In genomic region chr4:144302704-144303536, GRCh38 we compare ENCODE assay signal across 20 cellular contexts.
DNase-seq lines count a peak whose midpoint lies in the region; ATAC-seq and TF ChIP-seq lines count a peak whose summit lies in the region.
"Had no signal": no experiment of that assay in that cellular context is flagged by ENCODE, and none has a peak within 500 bp of the region (broad histone marks: within the 10 kb centered on the region; RNA-seq: fewer than 3 reads in every experiment).

No MANE protein-coding gene starts in this region.

- peak overlapping the region; percentile 2 for H3K56ac ChIP-seq in mesendoderm (ENCODE audit: low read length)

- ATAC-seq in right lobe of liver, result no peak

- H2BK120ac ChIP-seq in mesendoderm (ENCODE audit: low read depth, low read length), result no peak overlapping the region

- H3K9ac ChIP-seq in endodermal cell (ENCODE audit: extremely low read depth, low read length, poor library complexity, severe bottlenecking) (no peak overlapping the region), mesendoderm (ENCODE audit: low read length) (no peak overlapping the region)

- no peak overlapping the region for H3K4me2 ChIP-seq in mesendoderm (ENCODE audit: low read length)

- H3K27me3 Mint-ChIP-seq in MCF 10A (ENCODE audit: insufficient read depth, unreplicated experiment) (no peaks in the 10 kb centered on the region), endodermal cell (ENCODE audit: insufficient read depth) (no peaks in the 10 kb centered on the region), chondrocyte (ENCODE audit: low read depth) (no peaks in the 10 kb centered on the region), CD14-positive monocyte (ENCODE audit: low read depth in 3 of 3) (peaks cover 0 to 6% (median 0%) of the 10 kb centered on the region in 3 donors)
- H3K27me3 Mint-ChIP-seq: B cell; CD4-positive, alpha-beta T cell had no signal

- TF ChIP-seq CTCF in breast epithelium (IDR thresholded peaks at IDR 0.05), result no peak
- TF ChIP-seq CTCF in MCF 10A (IDR thresholded peaks at IDR 0.05; ENCODE audit: unreplicated experiment), result no peak
- TF ChIP-seq CTCF in endodermal cell (conservative IDR thresholded peaks at IDR 0.05), result no peak
- TF ChIP-seq CTCF in chondrocyte (IDR thresholded peaks at IDR 0.05), result no peak
- TF ChIP-seq CTCF in right lobe of liver (IDR thresholded peaks at IDR 0.05), result no peak
- TF ChIP-seq CTCF in CD14-positive monocyte (IDR thresholded peaks at IDR 0.05), result no peak

- 90 to 94% methylated on average over 6 to 7 of the region's 7 CpGs for WGBS in endodermal cell (ENCODE audit: insufficient coverage in 1 of 2, insufficient read length in 1 of 2), 2 experiments
- WGBS in mesendoderm (ENCODE audit: extremely low coverage, insufficient coverage, low lambda C conversion rate), result no CpG with 5 or more reads among the region's 7 CpGs
- WGBS in right lobe of liver (ENCODE audit: insufficient coverage, low coverage, low lambda C conversion rate, missing lambda C conversion rate), result 48% methylated on average over 7 of the region's 7 CpGs

- no peak overlapping the region for H4K8ac ChIP-seq in mesendoderm (ENCODE audit: low read depth, low read length)

- intact Hi-C loops in breast epithelium (cut with DNase I; ENCODE audit: low total_unique reads), result loop anchor here (2.0 to 5.0 kb wide), 2 partner anchors 58 to 564 kb away; no protein-coding TSS in a partner anchor
- intact Hi-C loops in MCF 10A (cut with micrococcal nuclease), result no loop called here
- intact Hi-C loops in right lobe of liver (cut with DNase I), result no loop called here
- intact Hi-C loops in CD14-positive monocyte (cut with micrococcal nuclease), result no loop called here

- H2AK5ac ChIP-seq in mesendoderm (ENCODE audit: low read length), result no peak overlapping the region

- H3K27ac Mint-ChIP-seq in MCF 10A (ENCODE audit: low read depth, unreplicated experiment), result no peak overlapping the region
- H3K27ac Mint-ChIP-seq in endodermal cell, result peak overlapping the region; percentile 71
- no peak overlapping the region for H3K27ac Mint-ChIP-seq in chondrocyte (ENCODE audit: unreplicated experiment)
- no peak overlapping the region for H3K27ac Mint-ChIP-seq in CD14-positive monocyte
- H3K27ac Mint-ChIP-seq: B cell; CD4-positive, alpha-beta T cell had no signal

- no peaks in the 10 kb centered on the region for H3K79me1 ChIP-seq in mesendoderm (ENCODE audit: low read length)

- H3K4me3 Mint-ChIP-seq in MCF 10A (ENCODE audit: unreplicated experiment) (no peak overlapping the region), endodermal cell (no peak overlapping the region), chondrocyte (ENCODE audit: unreplicated experiment) (no peak overlapping the region), CD14-positive monocyte (no peak overlapping the region)
- H3K4me3 Mint-ChIP-seq: B cell; CD4-positive, alpha-beta T cell had no signal

- H3K4me1 Mint-ChIP-seq in MCF 10A (ENCODE audit: insufficient read depth, unreplicated experiment) (peaks cover 5% of the 10 kb centered on the region), endodermal cell (peaks cover 13% of the 10 kb centered on the region), chondrocyte (ENCODE audit: low read depth) (no peaks in the 10 kb centered on the region), CD14-positive monocyte (no peaks in the 10 kb centered on the region)
- H3K4me1 Mint-ChIP-seq: B cell had no signal

- H2BK5ac ChIP-seq in mesendoderm (ENCODE audit: low read length), result no peak overlapping the region

- CTCF ChIA-PET in MCF 10A (lab: Yijun Ruan, JAX), result interaction anchor here (0.9 kb wide), 1 partner anchor 20 kb away, joined by 4 read pairs; no protein-coding TSS in a partner anchor

- H3K23ac ChIP-seq in mesendoderm (ENCODE audit: low read length), result no peak overlapping the region

- peak in 1 of 2 donors; percentile 21 for DNase-seq in breast epithelium (ENCODE audit: low spot score in 2 of 2)
- DNase-seq in MCF 10A (ENCODE audit: unreplicated experiment), result no peak
- no peak for DNase-seq in endodermal cell
- peak; percentile 44 for DNase-seq in mesendoderm
- no peak for DNase-seq in activated CD8-positive, alpha-beta memory T cell treated with anti-CD3 and anti-CD28 coated beads, Interleukin-2, amount 50 U/mL, for 4 hours
- DNase-seq in chondrocyte (ENCODE audit: low spot score), result no peak
- DNase-seq in right lobe of liver, result no peak
- DNase-seq in CD14-positive monocyte (ENCODE audit: low spot score), result no peak
- DNase-seq: Calu3; CD4-positive, alpha-beta T cell; DMS79 treated with DMSO at 0.1 percent for 48 hours; KG1; NCI-H1436; NCI-H2029 treated with DMSO at 0.1 percent for 48 hours; NCI-H510A treated with DMSO at 0.1 percent for 48 hours; NCI-H82; Peyer's patch had no signal

- no peak overlapping the region for H2BK15ac ChIP-seq in mesendoderm (replicated peaks; ENCODE audit: low read depth)

- H4K5ac ChIP-seq in mesendoderm (ENCODE audit: low read length), result no peak overlapping the region

- no peak for TF ChIP-seq POLR2A in breast epithelium (IDR thresholded peaks at IDR 0.05)
- TF ChIP-seq POLR2A in right lobe of liver (IDR thresholded peaks at IDR 0.05), result no peak

- H3K4ac ChIP-seq in mesendoderm (ENCODE audit: low read depth, low read length), result no peak overlapping the region

- no peaks in the 10 kb centered on the region for H3K36me3 Mint-ChIP-seq in MCF 10A (ENCODE audit: insufficient read depth, unreplicated experiment)
- no peaks in the 10 kb centered on the region for H3K36me3 Mint-ChIP-seq in endodermal cell (ENCODE audit: low read depth)
- H3K36me3 Mint-ChIP-seq in chondrocyte (ENCODE audit: low read depth), result no peaks in the 10 kb centered on the region
- no peaks in the 10 kb centered on the region for H3K36me3 Mint-ChIP-seq in CD14-positive monocyte

- H3K27ac ChIP-seq in breast epithelium, result peak overlapping the region; percentile 52 to 68
- no peak overlapping the region for H3K27ac ChIP-seq in endodermal cell (ENCODE audit: low read depth, low read length)
- H3K27ac ChIP-seq in mesendoderm (ENCODE audit: low read depth, low read length), result no peak overlapping the region
- no peak overlapping the region for H3K27ac ChIP-seq in right lobe of liver
- H3K27ac ChIP-seq: 22Rv1, Peyer's patch had no signal

- no TSS peak for BruUV-seq in MCF 10A (replicated peaks; lab: Mats Ljungman, UMichigan)

- H3K79me2 ChIP-seq in mesendoderm (ENCODE audit: control insufficient read depth, insufficient read depth, low read length), result no peaks in the 10 kb centered on the region

- POLR2A ChIA-PET in MCF 10A (lab: Yijun Ruan, JAX), result no interaction called here

- no peaks in the 10 kb centered on the region for H3K4me1 ChIP-seq in breast epithelium
- H3K4me1 ChIP-seq in endodermal cell (ENCODE audit: control insufficient read depth, insufficient read depth, low read length), result no peaks in the 10 kb centered on the region
- H3K4me1 ChIP-seq in mesendoderm (ENCODE audit: control insufficient read depth, low read depth, low read length), result peaks cover 4% of the 10 kb centered on the region
- no peaks in the 10 kb centered on the region for H3K4me1 ChIP-seq in right lobe of liver
- H3K4me1 ChIP-seq: HAP-1, Peyer's patch had no signal

- peak overlapping the region; percentile 87 for H3K18ac ChIP-seq in mesendoderm (ENCODE audit: low read length)

- H3K4me3 ChIP-seq in breast epithelium, result no peak overlapping the region
- H3K4me3 ChIP-seq in endodermal cell (ENCODE audit: low read length), result no peak overlapping the region
- H3K4me3 ChIP-seq in mesendoderm (ENCODE audit: low read length), result no peak overlapping the region
- no peak overlapping the region for H3K4me3 ChIP-seq in right lobe of liver
- H3K4me3 ChIP-seq: HAP-1, Peyer's patch had no signal

- H3K27me3 ChIP-seq in breast epithelium (no peaks in the 10 kb centered on the region), endodermal cell (ENCODE audit: control insufficient read depth, insufficient read depth, low read length, poor library complexity, severe bottlenecking) (no peaks in the 10 kb centered on the region), mesendoderm (ENCODE audit: insufficient read depth, low read length, poor library complexity) (no peaks in the 10 kb centered on the region), right lobe of liver (no peaks in the 10 kb centered on the region)
- H3K27me3 ChIP-seq: Peyer's patch had no signal

- H3K36me3 ChIP-seq in breast epithelium (no peaks in the 10 kb centered on the region), endodermal cell (ENCODE audit: control insufficient read depth, insufficient read depth, low read length) (no peaks in the 10 kb centered on the region), mesendoderm (ENCODE audit: control insufficient read depth, insufficient read depth, low read length) (no peaks in the 10 kb centered on the region), right lobe of liver (no peaks in the 10 kb centered on the region)
- H3K36me3 ChIP-seq: HAP-1, Peyer's patch had no signal

- H3K9me3 Mint-ChIP-seq in MCF 10A (ENCODE audit: unreplicated experiment), result no peaks in the 10 kb centered on the region
- no peaks in the 10 kb centered on the region for H3K9me3 Mint-ChIP-seq in endodermal cell
- no peaks in the 10 kb centered on the region for H3K9me3 Mint-ChIP-seq in chondrocyte (ENCODE audit: low read depth)
- H3K9me3 Mint-ChIP-seq in CD14-positive monocyte, result peaks cover 0 to 2% (median 0%) of the 10 kb centered on the region in 7 donors
- H3K9me3 Mint-ChIP-seq: CD4-positive, alpha-beta T cell had no signal

- H3K9me3 ChIP-seq in breast epithelium (no peaks in the 10 kb centered on the region), endodermal cell (ENCODE audit: control insufficient read depth, low read length) (no peaks in the 10 kb centered on the region), right lobe of liver (no peaks in the 10 kb centered on the region)
- H3K9me3 ChIP-seq: HAP-1, Peyer's patch had no signal

Comparison
In these comparisons a context has a peak if more than half of its experiments do, and no peak if none do; other contexts are left out.
1. H3K27ac ChIP-seq: peak in breast epithelium (2 of 2); none in endodermal cell (single experiment), mesendoderm (single experiment) and right lobe of liver (0 of 3).